Comparison of ENCODE assay signal across 27 cellular contexts in genomic region chr5:38443390-38443789, GRCh38.
DNase-seq lines count a peak whose midpoint lies in the region; ATAC-seq and TF ChIP-seq lines count a peak whose summit lies in the region.
"Had no signal": no experiment of that assay in that cellular context is flagged by ENCODE, and none has a peak within 500 bp of the region (broad histone marks: within the 10 kb centered on the region; RNA-seq: fewer than 3 reads in every experiment).

No MANE protein-coding gene starts in this region.

- peaks cover 0 to 21% (median 2%) of the 10 kb centered on the region in 3 donors for H3K4me1 ChIP-seq in gastroesophageal sphincter
- H3K4me1 ChIP-seq: BE2C had no signal

- 89 to 90% methylated on average over 6 to 7 of the region's 7 CpGs for WGBS in gastroesophageal sphincter (ENCODE audit: low coverage in 1 of 2), 2 donors

- DNase-seq in NCI-H748 (lab: John Stamatoyannopoulos, UW; ENCODE audit: unreplicated experiment) (peak; percentile 57), NCI-H748 treated with DMSO at 0.1 percent for 48 hours (lab: John Stamatoyannopoulos, UW) (no peak), HT-29 (ENCODE audit: low spot score) (peak; percentile 40), NCI-H69 (lab: John Stamatoyannopoulos, UW) (peak; percentile 12), NCI-H146 treated with DMSO at 0.1 percent for 48 hours (lab: John Stamatoyannopoulos, UW; ENCODE audit: unreplicated experiment) (no peak)
- DNase-seq: 8988T; ACHN; BE2C; DMS153; DND-41; Kasumi-1; MV-4-11; NCI-H1105; NCI-H146; NCI-H2029; NCI-H2171 treated with DMSO at 0.1 percent for 48 hours; NCI-H345; NCI-H524 treated with DMSO at 0.1 percent for 48 hours; NK-92 treated with Interleukin-12 subunit alpha and Interleukin-12 subunit beta, amount 100 ng/mL, for 24 hours; SHP77; SK-N-SH; SW 1271; T-helper 9 cell had no signal

- H3K27ac ChIP-seq in VCaP (no peak overlapping the region), gastroesophageal sphincter (no peak overlapping the region)
- H3K27ac ChIP-seq: RWPE1 had no signal

- TF ChIP-seq EP300 in gastroesophageal sphincter (IDR thresholded peaks at IDR 0.05): no peak

- no peaks in the 10 kb centered on the region for H3K36me3 ChIP-seq in gastroesophageal sphincter
- H3K36me3 ChIP-seq: BE2C had no signal

- H3K9me3 ChIP-seq in gastroesophageal sphincter: no peaks in the 10 kb centered on the region
- H3K9me3 ChIP-seq: BE2C, SK-N-SH had no signal

- TF ChIP-seq POLR2A in gastroesophageal sphincter (IDR thresholded peaks at IDR 0.05): no peak

- no peaks in the 10 kb centered on the region for H3K27me3 ChIP-seq in gastroesophageal sphincter
- H3K27me3 ChIP-seq: BE2C had no signal

- TF ChIP-seq CTCF in VCaP (conservative IDR thresholded peaks at IDR 0.05) (peak; percentile 24; the same call in 1 of the 2 replicates), gastroesophageal sphincter (IDR thresholded peaks at IDR 0.05) (no peak)

- ATAC-seq in HG02938 (IDR thresholded peaks at IDR 0.05; ENCODE audit: unreplicated experiment): no peak
- no peak for ATAC-seq in gastroesophageal sphincter

- H3K4me3 ChIP-seq in gastroesophageal sphincter: no peak overlapping the region

Comparison
In these comparisons a context has a peak if more than half of its experiments do, and no peak if none do; other contexts are left out.
1. DNase-seq: peak in NCI-H748 (single experiment), HT-29 (single experiment) and NCI-H69 (single experiment); none in NCI-H748 treated with DMSO at 0.1 percent for 48 hours (single experiment) and NCI-H146 treated with DMSO at 0.1 percent for 48 hours (single experiment).